ENCODE assay signal across 25 cellular contexts in genomic region chr11:67496113-67496512, GRCh38. TPM values are rescaled to one million over a fixed set of nuclear protein-coding genes. Genes with fewer than 3 reads are reported as not detected.
DNase-seq lines count a peak whose midpoint lies in the region; ATAC-seq, FAIRE-seq and TF ChIP-seq lines count a peak whose summit lies in the region.
"Had no signal": no experiment of that assay in that cellular context is flagged by ENCODE, and none has a peak within 500 bp of the region (broad histone marks: within the 10 kb centered on the region; RNA-seq: fewer than 3 reads in every experiment).

No MANE protein-coding gene starts in this region.

- no peak for ATAC-seq in stimulated activated effector memory CD8-positive, alpha-beta T cell treated with anti-CD3 and anti-CD28 coated beads, Interleukin-12 subunit alpha, Interleukin-12 subunit beta, amount 100 ng/mL, for 72 hours
- ATAC-seq in upper lobe of right lung = no peak
- no peak for ATAC-seq in GM18870 (IDR thresholded peaks at IDR 0.05; ENCODE audit: unreplicated experiment)
- ATAC-seq in HG02981 (IDR thresholded peaks at IDR 0.05; ENCODE audit: unreplicated experiment) = no peak
- ATAC-seq: CD8-positive, alpha-beta T cell had no signal

- H3K36me3 ChIP-seq in WERI-Rb-1 (peaks cover 70% of the 10 kb centered on the region), upper lobe of right lung (peaks cover 41% of the 10 kb centered on the region)

- peak overlapping the region; percentile 74 for H3K27ac Mint-ChIP-seq in stimulated activated effector memory CD8-positive, alpha-beta T cell treated with anti-CD3 and anti-CD28 coated beads, Interleukin-12 subunit alpha, Interleukin-12 subunit beta, amount 100 ng/mL, for 72 hours
- H3K27ac Mint-ChIP-seq: B cell; CD8-positive, alpha-beta T cell had no signal

- TF ChIP-seq CTCF in D721Med (IDR thresholded peaks at IDR 0.05; ENCODE audit: insufficient read depth, missing control alignments) = no peak
- TF ChIP-seq CTCF in WERI-Rb-1 (IDR thresholded peaks at IDR 0.05; ENCODE audit: low read depth, low read length) = no peak
- TF ChIP-seq CTCF in upper lobe of right lung (IDR thresholded peaks at IDR 0.05) = no peak

- DNase-seq in D341Med (ENCODE audit: low spot score) (peak; percentile 20), D721Med (ENCODE audit: insufficient read length, low spot score) (peak; percentile 19), WERI-Rb-1 (peak; percentile 4), upper lobe of right lung (no peak)
- no peak for DNase-seq in stimulated activated effector memory CD8-positive, alpha-beta T cell treated with anti-CD3 and anti-CD28 coated beads, Interleukin-12 subunit alpha, Interleukin-12 subunit beta, amount 100 ng/mL, for 72 hours (ENCODE audit: low spot score in 2 of 2)
- DNase-seq: CD8-positive, alpha-beta T cell; DMS153; DND-41; GM23248; H9; IMR-90; MM.1S; NCI-H1694; NCI-H2029 treated with DMSO at 0.1 percent for 48 hours; NCI-H2227 treated with DMSO at 0.1 percent for 48 hours; NCI-H510A; NCI-H69; RPMI8226; SHP77 treated with DMSO at 0.1 percent for 48 hours had no signal

- peaks cover 16% of the 10 kb centered on the region for H3K4me1 Mint-ChIP-seq in stimulated activated effector memory CD8-positive, alpha-beta T cell treated with anti-CD3 and anti-CD28 coated beads, Interleukin-12 subunit alpha, Interleukin-12 subunit beta, amount 100 ng/mL, for 72 hours
- H3K4me1 Mint-ChIP-seq: H9 had no signal

- no peak for FAIRE-seq in D721Med (lab: Jason Lieb, UNC)
- FAIRE-seq: GM18507 had no signal

- H3K36me3 Mint-ChIP-seq in stimulated activated effector memory CD8-positive, alpha-beta T cell treated with anti-CD3 and anti-CD28 coated beads, Interleukin-12 subunit alpha, Interleukin-12 subunit beta, amount 100 ng/mL, for 72 hours = peaks cover 99% of the 10 kb centered on the region

- no peaks in the 10 kb centered on the region for H3K9me3 ChIP-seq in WERI-Rb-1 (ENCODE audit: severe bottlenecking)
- H3K9me3 ChIP-seq in upper lobe of right lung = no peaks in the 10 kb centered on the region

- intact Hi-C loops in upper lobe of right lung (cut with DNase I) = no loop called here

- H3K27me3 ChIP-seq in WERI-Rb-1 (ENCODE audit: insufficient read depth, low read depth, severe bottlenecking) = no peaks in the 10 kb centered on the region
- H3K27me3 ChIP-seq in upper lobe of right lung = no peaks in the 10 kb centered on the region

- H3K4me3 ChIP-seq in WERI-Rb-1 (ENCODE audit: low read depth, low read length) (no peak overlapping the region), upper lobe of right lung (no peak overlapping the region)
- H3K4me3 ChIP-seq: GM23248 had no signal

- no peak overlapping the region for H3K4me3 Mint-ChIP-seq in stimulated activated effector memory CD8-positive, alpha-beta T cell treated with anti-CD3 and anti-CD28 coated beads, Interleukin-12 subunit alpha, Interleukin-12 subunit beta, amount 100 ng/mL, for 72 hours
- H3K4me3 Mint-ChIP-seq: B cell; CD8-positive, alpha-beta T cell; H9 had no signal

- no peaks in the 10 kb centered on the region for H3K9me3 Mint-ChIP-seq in stimulated activated effector memory CD8-positive, alpha-beta T cell treated with anti-CD3 and anti-CD28 coated beads, Interleukin-12 subunit alpha, Interleukin-12 subunit beta, amount 100 ng/mL, for 72 hours
- H3K9me3 Mint-ChIP-seq: CD8-positive, alpha-beta T cell; H9 had no signal

- H3K4me1 ChIP-seq in upper lobe of right lung = no peaks in the 10 kb centered on the region

- H3K27ac ChIP-seq in WERI-Rb-1 (no peak overlapping the region), upper lobe of right lung (no peak overlapping the region)
- H3K27ac ChIP-seq: C4-2B, GM23248, KMS-11 had no signal

RNA-seq across cellular contexts. Expression of gene PITPNM1, which starts 9.1 kb away (rescaled TPM):
- 38.2 TPM for total RNA-seq in upper lobe of right lung

RNA-seq across cellular contexts. Expression of gene CDK2AP2, which starts 11.8 kb away (rescaled TPM):
- 84.2 TPM for total RNA-seq in upper lobe of right lung

RNA-seq across cellular contexts. Expression of gene AIP, which starts 13.3 kb away (rescaled TPM):
- 87.0 TPM for total RNA-seq in upper lobe of right lung

RNA-seq across cellular contexts. Expression of gene TMEM134, which starts 27.1 kb away (rescaled TPM):
- total RNA-seq in upper lobe of right lung = 46.9 TPM

RNA-seq across cellular contexts. Expression of gene CABP2, which starts 27.1 kb away (rescaled TPM):
- not detected for total RNA-seq in upper lobe of right lung
- total RNA-seq: B cell; CD8-positive, alpha-beta T cell; GM23248; H9; IMR-90 had no signal

Comparison
In these comparisons a context has a peak if more than half of its experiments do, and no peak if none do; other contexts are left out.
1. DNase-seq: peak in D341Med (single experiment), D721Med (single experiment) and WERI-Rb-1 (single experiment); none in stimulated activated effector memory CD8-positive, alpha-beta T cell treated with anti-CD3 and anti-CD28 coated beads, Interleukin-12 subunit alpha, Interleukin-12 subunit beta, amount 100 ng/mL, for 72 hours (0 of 2) and upper lobe of right lung (single experiment).